ENCODE assay signal across 22 cellular contexts in genomic region chr14:34463598-34463961, GRCh38.
"Had no signal": no experiment of that assay in that cellular context is flagged by ENCODE, and none has a peak within 500 bp of the region (broad histone marks: within the 10 kb centered on the region; RNA-seq: fewer than 3 reads in every experiment).

No MANE protein-coding gene starts in this region.

- FAIRE-seq: TTC549 had no signal

- H3K27ac ChIP-seq: KMS-11, SJSA1 had no signal

- H3K36me3 ChIP-seq: adrenal gland, MG63, Peyer's patch had no signal

- H3K9ac ChIP-seq: KMS-11 had no signal

- H3K9me3 ChIP-seq: adrenal gland, MG63, Peyer's patch, SJSA1 had no signal

- DNase-seq: activated CD4-positive, alpha-beta memory T cell treated with anti-CD3 and anti-CD28 coated beads, Interleukin-2, amount 10 ng/mL, durations not matched to agents 7 days and 5 days; activated CD4-positive, alpha-beta T cell treated with anti-CD3 and anti-CD28 coated beads for 36 hours; activated CD4-positive, alpha-beta T cell treated with anti-CD3 and anti-CD28 coated beads, Interleukin-2, amount 50 U/mL, for 1 hour; activated CD4-positive, CD25-positive, alpha-beta regulatory T cell; activated naive CD4-positive, alpha-beta T cell treated with anti-CD3 and anti-CD28 coated beads, Interleukin-2, amount 50 U/mL, for 16 hours; activated naive CD8-positive, alpha-beta T cell treated with anti-CD3 and anti-CD28 coated beads, Interleukin-2, amount 10 ng/mL, durations not matched to agents 7 days and 5 days; activated T-cell treated with anti-CD3 and anti-CD28 coated beads for 4 hours; MG63; MV-4-11; NCI-H1092 treated with DMSO at 0.1 percent for 48 hours; NCI-H1417 treated with DMSO at 0.1 percent for 48 hours; NCI-H1694; NCI-H2029; NCI-H510A treated with DMSO at 0.1 percent for 48 hours; Peyer's patch; SHP77; T-helper 17 cell; T1000 had no signal

- H3K4me3 ChIP-seq: MG63, SJSA1 had no signal

- H3K27me3 ChIP-seq: adrenal gland, MG63, Peyer's patch, SJSA1 had no signal

- ATAC-seq: activated CD4-positive, alpha-beta T cell treated with anti-CD3 and anti-CD28 coated beads for 36 hours; T-helper 17 cell had no signal
